Comparison of ENCODE assay signal across 9 cellular contexts in the genomic region with DNA sequence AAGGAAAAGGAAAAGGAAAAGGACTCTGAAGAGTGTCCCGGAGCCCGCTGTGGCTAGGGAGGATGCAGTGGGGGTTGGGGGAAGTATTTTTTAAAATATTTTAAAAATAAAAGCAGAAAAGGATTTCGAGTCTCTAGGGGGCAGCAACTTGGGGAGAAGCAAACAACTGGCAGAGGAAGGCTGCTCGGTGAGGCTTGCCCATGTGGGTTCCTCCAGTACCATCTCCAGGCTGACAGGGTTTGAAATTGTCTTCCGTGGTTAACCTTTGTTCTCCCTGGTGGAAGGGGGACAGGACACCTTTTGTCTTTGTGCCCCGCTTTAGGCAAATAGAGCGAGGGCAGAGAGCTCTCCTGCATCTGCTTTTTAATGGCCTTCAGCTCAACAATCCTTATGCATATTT.
DNase-seq lines count a peak whose midpoint lies in the region; TF ChIP-seq lines count a peak whose summit lies in the region.
"Had no signal": no experiment of that assay in that cellular context is flagged by ENCODE, and none has a peak within 500 bp of the region (broad histone marks: within the 10 kb centered on the region; RNA-seq: fewer than 3 reads in every experiment).

No MANE protein-coding gene starts in this region.

- peak overlapping the region; percentile 17 to 89 (median 50) for H3K27ac Mint-ChIP-seq in CD8-positive, alpha-beta memory T cell

- peaks cover 0 to 3% of the 10 kb centered on the region in 2 donors for H3K27me3 Mint-ChIP-seq in CD8-positive, alpha-beta memory T cell

- POLR2A ChIA-PET in CD8-positive, alpha-beta memory T cell (lab: Charles Lee) = no interaction called here

- no peaks in the 10 kb centered on the region for H3K27me3 ChIP-seq in CD8-positive, alpha-beta memory T cell (ENCODE audit: insufficient read depth, low read length, poor library complexity, severe bottlenecking)

- peaks cover 42 to 67% (median 54%) of the 10 kb centered on the region in 3 donors for H3K4me1 Mint-ChIP-seq in CD8-positive, alpha-beta memory T cell

- H3K27ac ChIP-seq in CD8-positive, alpha-beta memory T cell (ENCODE audit: low read depth, low read length) = no peak overlapping the region
- H3K27ac ChIP-seq: SK-N-MC had no signal

- CTCF ChIA-PET in CD8-positive, alpha-beta memory T cell (lab: Charles Lee) = interaction anchor here (0.7 to 11.4 kb wide), 4 partner anchors 8 to 114 kb away, joined by 4 to 157 read pairs (median 4); no protein-coding TSS in a partner anchor

- H3K36me3 ChIP-seq in CD8-positive, alpha-beta memory T cell (ENCODE audit: insufficient read depth, low read length) = no peaks in the 10 kb centered on the region

- H3K4me1 ChIP-seq in CD8-positive, alpha-beta memory T cell (ENCODE audit: insufficient read depth, low read length) = peaks cover 50% of the 10 kb centered on the region

- no peak overlapping the region for H3K4me3 ChIP-seq in CD8-positive, alpha-beta memory T cell (ENCODE audit: low read length)
- H3K4me3 ChIP-seq in astrocyte of the spinal cord (ENCODE audit: low read depth, low read length) = no peak overlapping the region
- H3K4me3 ChIP-seq: SK-N-MC had no signal

- H3K9me3 ChIP-seq in CD8-positive, alpha-beta memory T cell (ENCODE audit: low read length) = no peaks in the 10 kb centered on the region

- DNase-seq in CD8-positive, alpha-beta memory T cell = peak in 1 of 5 donors; percentile 42
- DNase-seq in Kasumi-1 (lab: John Stamatoyannopoulos, UW) (peak; percentile 53 to 62), astrocyte of the spinal cord (ENCODE audit: low read depth, low spot score) (no peak), myocyte (ENCODE audit: low read depth) (peak; percentile 9), DMS 273 (lab: John Stamatoyannopoulos, UW; ENCODE audit: unreplicated experiment) (no peak), NCI-H2081 (lab: John Stamatoyannopoulos, UW) (no peak), hippocampal formation (lab: John Stamatoyannopoulos, UW) (no peak), NCI-H2107 (lab: John Stamatoyannopoulos, UW) (no peak)

- no peaks in the 10 kb centered on the region for H3K9me3 Mint-ChIP-seq in CD8-positive, alpha-beta memory T cell

- TF ChIP-seq CTCF in astrocyte of the spinal cord (IDR thresholded peaks at IDR 0.05; ENCODE audit: low read depth, low read length) = peak; percentile 18

- peaks cover 0 to 1% (median 0%) of the 10 kb centered on the region in 3 donors for H3K36me3 Mint-ChIP-seq in CD8-positive, alpha-beta memory T cell

- H3K4me3 Mint-ChIP-seq in CD8-positive, alpha-beta memory T cell = peak overlapping the region in 1 of 7 donors; percentile 8

- in situ Hi-C loops in astrocyte of the spinal cord (cut with HindIII; ENCODE audit: low sequenced_read_pairs) = no loop called here

Comparison
In these comparisons a context has a peak if more than half of its experiments do, and no peak if none do; other contexts are left out.
1. DNase-seq: peak in Kasumi-1 (2 of 2) and myocyte (single experiment); none in astrocyte of the spinal cord (single experiment), DMS 273 (single experiment), NCI-H2081 (0 of 2), hippocampal formation (0 of 2) and NCI-H2107 (single experiment).